16 cellular contexts compared by ENCODE assay signal in the genomic region with DNA sequence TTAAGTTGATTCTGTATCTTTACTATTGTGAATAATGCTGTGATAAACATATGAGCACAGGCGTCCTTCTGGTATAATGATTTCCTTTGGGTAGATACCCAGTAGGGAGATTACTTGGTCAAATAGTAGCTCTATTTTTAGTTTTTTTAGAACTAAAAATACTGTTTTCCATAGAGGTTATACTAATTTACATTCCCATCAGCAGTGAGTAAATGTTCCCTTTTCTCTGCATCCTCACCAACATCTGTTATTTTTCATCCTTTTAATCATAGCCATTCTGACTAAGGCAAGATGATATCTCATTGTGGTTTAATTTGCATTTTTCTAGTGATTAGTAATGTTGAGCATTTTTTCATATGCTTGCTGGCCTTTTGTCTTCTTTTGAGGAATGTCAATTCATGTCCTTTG. TPM values are rescaled to one million over a fixed set of nuclear protein-coding genes. Genes with fewer than 3 reads are reported as not detected.
DNase-seq lines count a peak whose midpoint lies in the region; ATAC-seq and TF ChIP-seq lines count a peak whose summit lies in the region.
"Had no signal": no experiment of that assay in that cellular context is flagged by ENCODE, and none has a peak within 500 bp of the region (broad histone marks: within the 10 kb centered on the region; RNA-seq: fewer than 3 reads in every experiment).

No MANE protein-coding gene starts in this region.

- no peak overlapping the region for H2AFZ ChIP-seq in PC-3 (ENCODE audit: low read length)
- H2AFZ ChIP-seq: parathyroid adenoma had no signal

- H3K9me3 ChIP-seq in PC-3 (ENCODE audit: low read length), result no peaks in the 10 kb centered on the region
- H3K9me3 ChIP-seq: gastroesophageal sphincter had no signal

- H3K4me1 ChIP-seq in PC-3 (ENCODE audit: insufficient read depth, low read length), result no peaks in the 10 kb centered on the region
- H3K4me1 ChIP-seq: gastroesophageal sphincter, parathyroid adenoma had no signal

- peaks cover 11% of the 10 kb centered on the region; the same call in 1 of the 2 replicates for H3K36me3 ChIP-seq in PC-3 (ENCODE audit: low read depth, low read length)

- no peaks in the 10 kb centered on the region for H3K79me2 ChIP-seq in PC-3 (ENCODE audit: low read length)
- H3K79me2 ChIP-seq: parathyroid adenoma had no signal

- no peaks in the 10 kb centered on the region for H3K9me2 ChIP-seq in PC-3 (replicated peaks; ENCODE audit: low read length)

- H3K9me3 Mint-ChIP-seq in activated T-cell treated with anti-CD3 and anti-CD28 coated beads, Interleukin-2, amount 50 U/mL, for 4 hours, result no peaks in the 10 kb centered on the region

- no TSS peak for BruUV-seq in PC-3 (replicated peaks; lab: Mats Ljungman, UMichigan)

- H3K27me3 Mint-ChIP-seq in activated T-cell treated with anti-CD3 and anti-CD28 coated beads, Interleukin-2, amount 50 U/mL, for 4 hours (ENCODE audit: low read depth), result no peaks in the 10 kb centered on the region
- H3K27me3 Mint-ChIP-seq: dendritic cell treated with granulocyte-macrophage colony-stimulating factor and Interleukin-4, amounts not matched to agents 40 ng/mL and 50 ng/mL, for 4 days had no signal

- TF ChIP-seq CTCF in PC-3 (conservative IDR thresholded peaks at IDR 0.05; ENCODE audit: low read depth, low read length) (no peak), choroid plexus epithelial cell (conservative IDR thresholded peaks at IDR 0.05; ENCODE audit: low read depth, low read length) (no peak)

- CTCF ChIA-PET in PC-3 (lab: Charles Lee), result no interaction called here

- H3K4me3 ChIP-seq in PC-3 (ENCODE audit: low read length) (no peak overlapping the region), choroid plexus epithelial cell (ENCODE audit: low read depth, low read length) (no peak overlapping the region)
- H3K4me3 ChIP-seq: gastroesophageal sphincter had no signal

- no peak overlapping the region for H3K9ac ChIP-seq in PC-3 (ENCODE audit: low read length)
- H3K9ac ChIP-seq: parathyroid adenoma had no signal

- no peak overlapping the region for H3K27ac ChIP-seq in PC-3 (ENCODE audit: low read length)
- H3K27ac ChIP-seq: gastroesophageal sphincter, parathyroid adenoma, RWPE1 had no signal

- peaks cover 15% of the 10 kb centered on the region for H3K4me1 Mint-ChIP-seq in activated T-cell treated with anti-CD3 and anti-CD28 coated beads, Interleukin-2, amount 50 U/mL, for 4 hours (ENCODE audit: low read depth)

- H3F3A ChIP-seq in PC-3 (ENCODE audit: low read length, unreplicated experiment), result no peaks in the 10 kb centered on the region

- ATAC-seq in activated T-cell treated with anti-CD3 and anti-CD28 coated beads, Interleukin-2, amount 50 U/mL, for 4 hours, result peak; percentile 78
- ATAC-seq in PC-3, result peak; percentile 64
- ATAC-seq in stimulated activated naive CD8-positive, alpha-beta T cell treated with anti-CD3 and anti-CD28 coated beads, Interleukin-15, Interleukin-2, amounts not matched to agents 100 U/mL and 50 U/mL, for 24 hours, result peak; percentile 74
- ATAC-seq in GM21717 (IDR thresholded peaks at IDR 0.05; ENCODE audit: unreplicated experiment), result no peak
- ATAC-seq in GM18868 (IDR thresholded peaks at IDR 0.05; ENCODE audit: unreplicated experiment), result no peak
- ATAC-seq: gastroesophageal sphincter had no signal

- POLR2A ChIA-PET in PC-3 (lab: Charles Lee; ENCODE audit: unreplicated experiment), result no interaction called here

- H3K4me3 Mint-ChIP-seq in activated T-cell treated with anti-CD3 and anti-CD28 coated beads, Interleukin-2, amount 50 U/mL, for 4 hours, result peak overlapping the region; percentile 16
- H3K4me3 Mint-ChIP-seq: dendritic cell treated with granulocyte-macrophage colony-stimulating factor and Interleukin-4, amounts not matched to agents 40 ng/mL and 50 ng/mL, for 4 days had no signal

- intact Hi-C loops in PC-3 (cut with micrococcal nuclease), result no loop called here

- no peaks in the 10 kb centered on the region for H4K20me1 ChIP-seq in PC-3 (ENCODE audit: low read length)

- no peaks in the 10 kb centered on the region for H3K27me3 ChIP-seq in PC-3 (ENCODE audit: low read length)
- H3K27me3 ChIP-seq: gastroesophageal sphincter had no signal

- no peak for DNase-seq in activated T-cell treated with anti-CD3 and anti-CD28 coated beads, Interleukin-2, amount 50 U/mL, for 4 hours
- DNase-seq in activated T-cell treated with anti-CD3 and anti-CD28 coated beads, Interleukin-2, amount 50 U/mL, for 48 hours, result no peak
- DNase-seq in PC-3 (peak; percentile 59), choroid plexus epithelial cell (ENCODE audit: low read depth) (peak; percentile 54), NCI-H526 (lab: John Stamatoyannopoulos, UW) (no peak)
- DNase-seq in stimulated activated naive CD8-positive, alpha-beta T cell treated with anti-CD3 and anti-CD28 coated beads, Interleukin-15, Interleukin-2, amounts not matched to agents 100 U/mL and 50 U/mL, for 24 hours, result no peak
- DNase-seq: activated CD4-positive, alpha-beta T cell treated with anti-CD3 and anti-CD28 coated beads, Interleukin-2, amount 50 U/mL, for 4 hours; islet precursor cell; Kasumi-1; NCI-H2029 had no signal

- H3K36me3 Mint-ChIP-seq in activated T-cell treated with anti-CD3 and anti-CD28 coated beads, Interleukin-2, amount 50 U/mL, for 4 hours (ENCODE audit: insufficient read depth), result peaks cover 22% of the 10 kb centered on the region

- H3K4me2 ChIP-seq in PC-3 (ENCODE audit: low read length), result no peak overlapping the region

RNA-seq across cellular contexts. Expression of gene PMS1, which starts 35.1 kb away (rescaled TPM):
- 10 to 100 TPM; 30.7 to 34.1 (median 33.0) TPM for total RNA-seq in activated T-cell treated with anti-CD3 and anti-CD28 coated beads, Interleukin-2, amount 50 U/mL, for 4 hours
- total RNA-seq in PC-3 (2014; rRNA removed), result 13.8 and 15.1 TPM in 2 replicates

RNA-seq across cellular contexts. Expression of gene ORMDL1, which starts 35.2 kb away (rescaled TPM):
- total RNA-seq in activated T-cell treated with anti-CD3 and anti-CD28 coated beads, Interleukin-2, amount 50 U/mL, for 4 hours, result 10 to 100 TPM; 81.1 to 93.3 (median 82.2) TPM
- 44.6 and 64.5 TPM in 2 replicates for total RNA-seq in PC-3 (2014; rRNA removed)

RNA-seq across cellular contexts. Expression of gene OSGEPL1, which starts 56.7 kb away (rescaled TPM):
- 10 to 100 TPM; 10.3 to 12.3 (median 11.5) TPM for total RNA-seq in activated T-cell treated with anti-CD3 and anti-CD28 coated beads, Interleukin-2, amount 50 U/mL, for 4 hours
- 8.1 and 12.6 TPM in 2 replicates for total RNA-seq in PC-3 (2014; rRNA removed)

Comparison
In these comparisons a context has a peak if more than half of its experiments do, and no peak if none do; other contexts are left out.
1. ATAC-seq: peak in activated T-cell treated with anti-CD3 and anti-CD28 coated beads, Interleukin-2, amount 50 U/mL, for 4 hours (2 of 2), PC-3 (single experiment) and stimulated activated naive CD8-positive, alpha-beta T cell treated with anti-CD3 and anti-CD28 coated beads, Interleukin-15, Interleukin-2, amounts not matched to agents 100 U/mL and 50 U/mL, for 24 hours (single experiment); none in GM21717 (single experiment) and GM18868 (single experiment).
2. DNase-seq: peak in PC-3 (single experiment) and choroid plexus epithelial cell (single experiment); none in activated T-cell treated with anti-CD3 and anti-CD28 coated beads, Interleukin-2, amount 50 U/mL, for 4 hours (single experiment), activated T-cell treated with anti-CD3 and anti-CD28 coated beads, Interleukin-2, amount 50 U/mL, for 48 hours (0 of 2), stimulated activated naive CD8-positive, alpha-beta T cell treated with anti-CD3 and anti-CD28 coated beads, Interleukin-15, Interleukin-2, amounts not matched to agents 100 U/mL and 50 U/mL, for 24 hours (single experiment) and NCI-H526 (0 of 2).